ENCODE assay signal across 22 cellular contexts in genomic region chr7:27374958-27375841, GRCh38.
"Had no signal": no experiment of that assay in that cellular context is flagged by ENCODE, and none has a peak within 500 bp of the region (broad histone marks: within the 10 kb centered on the region; RNA-seq: fewer than 3 reads in every experiment).

No MANE protein-coding gene starts in this region.

- H3K4me1 ChIP-seq: left lung, parathyroid adenoma, suprapubic skin had no signal

- H3K27ac ChIP-seq: heart right ventricle, left lung, parathyroid adenoma, stomach, suprapubic skin, tibial nerve had no signal

- H3K4me3 ChIP-seq: coronary artery, heart right ventricle, left lung, stomach, suprapubic skin, tibial nerve had no signal

- H3K9me3 Mint-ChIP-seq: activated CD4-positive, alpha-beta memory T cell treated with anti-CD3 and anti-CD28 coated beads for 36 hours; activated naive CD8-positive, alpha-beta T cell treated with anti-CD3 and anti-CD28 coated beads for 36 hours; nephron; stimulated activated memory B cell treated with anti-CD40 and anti-IgM and Interleukin-4, amounts not matched to agents 10 μg/mL and 1 μg/mL and 100 μg/mL, for 72 hours had no signal

- H3K79me2 ChIP-seq: parathyroid adenoma had no signal

- H3K36me3 Mint-ChIP-seq: activated CD4-positive, alpha-beta memory T cell treated with anti-CD3 and anti-CD28 coated beads for 36 hours; activated naive CD8-positive, alpha-beta T cell treated with anti-CD3 and anti-CD28 coated beads for 36 hours; stimulated activated memory B cell treated with anti-CD40 and anti-IgM and Interleukin-4, amounts not matched to agents 10 μg/mL and 1 μg/mL and 100 μg/mL, for 72 hours had no signal

- ATAC-seq: left lung; stimulated activated memory B cell treated with anti-CD40 and anti-IgM and Interleukin-4, amounts not matched to agents 10 μg/mL and 1 μg/mL and 100 μg/mL, for 72 hours had no signal

- H3K4me1 Mint-ChIP-seq: activated naive CD8-positive, alpha-beta T cell treated with anti-CD3 and anti-CD28 coated beads for 36 hours; stimulated activated memory B cell treated with anti-CD40 and anti-IgM and Interleukin-4, amounts not matched to agents 10 μg/mL and 1 μg/mL and 100 μg/mL, for 72 hours had no signal

- H3K4me3 Mint-ChIP-seq: activated CD4-positive, alpha-beta memory T cell treated with anti-CD3 and anti-CD28 coated beads for 36 hours; activated naive CD8-positive, alpha-beta T cell treated with anti-CD3 and anti-CD28 coated beads for 36 hours; nephron; stimulated activated memory B cell treated with anti-CD40 and anti-IgM and Interleukin-4, amounts not matched to agents 10 μg/mL and 1 μg/mL and 100 μg/mL, for 72 hours had no signal

- H3K27me3 ChIP-seq: left lung had no signal

- H3K9me3 ChIP-seq: heart right ventricle, left lung, stomach, suprapubic skin, tibial nerve had no signal

- H3K27ac Mint-ChIP-seq: activated CD4-positive, alpha-beta memory T cell treated with anti-CD3 and anti-CD28 coated beads for 36 hours; activated naive CD8-positive, alpha-beta T cell treated with anti-CD3 and anti-CD28 coated beads for 36 hours; nephron; stimulated activated memory B cell treated with anti-CD40 and anti-IgM and Interleukin-4, amounts not matched to agents 10 μg/mL and 1 μg/mL and 100 μg/mL, for 72 hours had no signal

- H3K9ac ChIP-seq: parathyroid adenoma had no signal

- H2AFZ ChIP-seq: parathyroid adenoma had no signal

- H3K36me3 ChIP-seq: heart right ventricle, left lung, stomach, suprapubic skin, tibial nerve had no signal

- DNase-seq: activated CD4-positive, alpha-beta memory T cell treated with anti-CD3 and anti-CD28 coated beads for 36 hours; activated CD4-positive, alpha-beta T cell treated with anti-CD3 and anti-CD28 coated beads for 4 hours; activated CD4-positive, CD25-positive, alpha-beta regulatory T cell; activated naive CD4-positive, alpha-beta T cell treated with Interleukin-2 at 50 U/mL for 16 hours; activated naive CD8-positive, alpha-beta T cell treated with anti-CD3 and anti-CD28 coated beads for 36 hours; activated T-cell treated with anti-CD3 and anti-CD28 coated beads, Interleukin-2, amount 50 U/mL, for 48 hours; cerebellar nuclear complex; left lung; mammary epithelial cell; nucleus accumbens; small intestine; stimulated activated CD4-positive, alpha-beta T cell treated with anti-CD3 and anti-CD28 coated beads, Interleukin-2, amount 100 ng/mL, for 24 hours; stomach; T-helper 9 cell had no signal

- FAIRE-seq: astrocyte, small intestine had no signal
